ENCODE assay signal across 19 cellular contexts in the genomic region with DNA sequence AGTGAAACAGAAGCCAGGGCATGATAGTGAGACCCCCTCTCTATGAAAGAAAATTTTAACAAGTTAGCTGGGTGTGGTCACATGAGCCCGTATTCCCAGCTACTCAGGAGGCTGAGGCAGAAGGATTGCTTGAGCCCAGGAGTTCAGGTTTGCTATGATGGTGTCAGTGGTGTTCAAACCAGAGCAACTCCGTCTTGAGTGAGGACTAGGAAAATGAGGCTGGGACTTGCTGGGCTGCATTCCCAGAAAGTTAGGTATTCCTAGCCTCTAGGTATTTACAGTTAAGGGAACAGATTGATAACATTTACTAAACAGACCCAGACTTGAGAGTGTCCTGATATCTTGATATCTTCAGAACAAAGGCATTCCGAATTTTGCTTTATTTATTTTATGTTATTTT. TPM values are rescaled to one million over a fixed set of nuclear protein-coding genes. Genes with fewer than 3 reads are reported as not detected.
DNase-seq lines count a peak whose midpoint lies in the region; ATAC-seq, FAIRE-seq and TF ChIP-seq lines count a peak whose summit lies in the region.
"Had no signal": no experiment of that assay in that cellular context is flagged by ENCODE, and none has a peak within 500 bp of the region (broad histone marks: within the 10 kb centered on the region; RNA-seq: fewer than 3 reads in every experiment).

No MANE protein-coding gene starts in this region.

- no peak overlapping the region for H3K4me2 ChIP-seq in PC-3 (ENCODE audit: low read length)
- peak overlapping the region; percentile 49 for H3K4me2 ChIP-seq in keratinocyte (ENCODE audit: control insufficient read depth, extremely low read depth, insufficient read depth, low read depth, low read length)

- BruUV-seq in PC-3 (replicated peaks; lab: Mats Ljungman, UMichigan) (no TSS peak), MCF 10A (replicated peaks; lab: Mats Ljungman, UMichigan) (no TSS peak)

- no peak overlapping the region for H3K4me3 Mint-ChIP-seq in stimulated activated memory B cell treated with anti-CD40 and anti-IgM and Interleukin-4, amounts not matched to agents 10 μg/mL and 1 μg/mL and 100 μg/mL, for 72 hours
- no peak overlapping the region for H3K4me3 Mint-ChIP-seq in MCF 10A (ENCODE audit: unreplicated experiment)
- H3K4me3 Mint-ChIP-seq: CD4-positive, CD25-positive, alpha-beta regulatory T cell had no signal

- H3K27ac ChIP-seq in PC-3 (ENCODE audit: low read length), result no peak overlapping the region
- no peak overlapping the region for H3K27ac ChIP-seq in keratinocyte (ENCODE audit: control insufficient read depth, insufficient read depth, low read length)
- H3K27ac ChIP-seq: HL-60 had no signal

- no peaks in the 10 kb centered on the region for H3K9me3 Mint-ChIP-seq in stimulated activated memory B cell treated with anti-CD40 and anti-IgM and Interleukin-4, amounts not matched to agents 10 μg/mL and 1 μg/mL and 100 μg/mL, for 72 hours
- H3K9me3 Mint-ChIP-seq in MCF 10A (ENCODE audit: unreplicated experiment), result no peaks in the 10 kb centered on the region

- TF ChIP-seq CTCF in PC-3 (conservative IDR thresholded peaks at IDR 0.05; ENCODE audit: low read depth, low read length) (no peak), keratinocyte (optimal IDR thresholded peaks at IDR 0.05 in 1 of 3, IDR thresholded peaks at IDR 0.05 in 1 of 3, conservative IDR thresholded peaks at IDR 0.05 in 1 of 3; ENCODE audit: extremely low read depth in 1 of 3, insufficient read depth in 2 of 3, low read length in 3 of 3) (no peak), MCF 10A (IDR thresholded peaks at IDR 0.05; ENCODE audit: unreplicated experiment) (no peak)

- no peaks in the 10 kb centered on the region for H3F3A ChIP-seq in PC-3 (ENCODE audit: low read length, unreplicated experiment)

- no peaks in the 10 kb centered on the region for H3K27me3 ChIP-seq in PC-3 (ENCODE audit: low read length)
- no peaks in the 10 kb centered on the region for H3K27me3 ChIP-seq in keratinocyte (ENCODE audit: control insufficient read depth, extremely low read depth, insufficient read depth, low read length)

- H2AFZ ChIP-seq in PC-3 (ENCODE audit: low read length), result no peak overlapping the region
- peak overlapping the region; percentile 49 for H2AFZ ChIP-seq in keratinocyte (ENCODE audit: control insufficient read depth, low read length)

- intact Hi-C loops in PC-3 (cut with micrococcal nuclease) (no loop called here), MCF 10A (cut with micrococcal nuclease) (no loop called here)

- no peaks in the 10 kb centered on the region for H4K20me1 ChIP-seq in PC-3 (ENCODE audit: low read length)
- H4K20me1 ChIP-seq in keratinocyte (ENCODE audit: control insufficient read depth, extremely low read depth, insufficient read depth, low read length), result no peaks in the 10 kb centered on the region

- H3K9me3 ChIP-seq in PC-3 (ENCODE audit: low read length) (no peaks in the 10 kb centered on the region), keratinocyte (ENCODE audit: control insufficient read depth, low read depth, low read length) (no peaks in the 10 kb centered on the region)

- H3K9me2 ChIP-seq in PC-3 (replicated peaks; ENCODE audit: low read length), result no peaks in the 10 kb centered on the region

- POLR2A ChIA-PET in PC-3 (lab: Charles Lee; ENCODE audit: unreplicated experiment), result no interaction called here
- POLR2A ChIA-PET in MCF 10A (lab: Yijun Ruan, JAX), result no interaction called here

- no peaks in the 10 kb centered on the region for H3K9me1 ChIP-seq in keratinocyte (ENCODE audit: control insufficient read depth, extremely low read depth, insufficient read depth, low read length)

- CTCF ChIA-PET in PC-3 (lab: Charles Lee) (no interaction called here), MCF 10A (lab: Yijun Ruan, JAX) (interaction anchor here (1.1 kb wide), 1 partner anchor 27 kb away, joined by 3 read pairs; no protein-coding TSS in a partner anchor)

- no peaks in the 10 kb centered on the region for H3K36me3 Mint-ChIP-seq in stimulated activated memory B cell treated with anti-CD40 and anti-IgM and Interleukin-4, amounts not matched to agents 10 μg/mL and 1 μg/mL and 100 μg/mL, for 72 hours
- H3K36me3 Mint-ChIP-seq in MCF 10A (ENCODE audit: insufficient read depth, unreplicated experiment), result no peaks in the 10 kb centered on the region
- H3K36me3 Mint-ChIP-seq: CD4-positive, CD25-positive, alpha-beta regulatory T cell had no signal

- peak overlapping the region; percentile 28 for H3K27ac Mint-ChIP-seq in stimulated activated memory B cell treated with anti-CD40 and anti-IgM and Interleukin-4, amounts not matched to agents 10 μg/mL and 1 μg/mL and 100 μg/mL, for 72 hours
- H3K27ac Mint-ChIP-seq in MCF 10A (ENCODE audit: low read depth, unreplicated experiment), result no peak overlapping the region
- H3K27ac Mint-ChIP-seq: CD4-positive, CD25-positive, alpha-beta regulatory T cell had no signal

- no peaks in the 10 kb centered on the region for H3K79me2 ChIP-seq in PC-3 (ENCODE audit: low read length)
- no peaks in the 10 kb centered on the region for H3K79me2 ChIP-seq in keratinocyte (ENCODE audit: control insufficient read depth, insufficient read depth, low read length)

- H3K4me1 ChIP-seq in PC-3 (ENCODE audit: insufficient read depth, low read length), result peaks cover 6% of the 10 kb centered on the region; the same call in 1 of the 2 replicates
- peaks cover 6% of the 10 kb centered on the region for H3K4me1 ChIP-seq in keratinocyte (ENCODE audit: control insufficient read depth, extremely low read depth, insufficient read depth, low read length)

- H3K4me1 Mint-ChIP-seq in stimulated activated memory B cell treated with anti-CD40 and anti-IgM and Interleukin-4, amounts not matched to agents 10 μg/mL and 1 μg/mL and 100 μg/mL, for 72 hours, result peaks cover 29% of the 10 kb centered on the region
- peaks cover 5% of the 10 kb centered on the region for H3K4me1 Mint-ChIP-seq in MCF 10A (ENCODE audit: insufficient read depth, unreplicated experiment)
- H3K4me1 Mint-ChIP-seq: CD4-positive, CD25-positive, alpha-beta regulatory T cell had no signal

- no peak for FAIRE-seq in keratinocyte (lab: Jason Lieb, UNC)
- FAIRE-seq: HTR-8/SVneo had no signal

- H3K9ac ChIP-seq in PC-3 (ENCODE audit: low read length) (no peak overlapping the region), keratinocyte (ENCODE audit: control insufficient read depth, extremely low read depth, insufficient read depth, low read length) (no peak overlapping the region)

- H3K27me3 Mint-ChIP-seq in stimulated activated memory B cell treated with anti-CD40 and anti-IgM and Interleukin-4, amounts not matched to agents 10 μg/mL and 1 μg/mL and 100 μg/mL, for 72 hours, result no peaks in the 10 kb centered on the region
- no peaks in the 10 kb centered on the region for H3K27me3 Mint-ChIP-seq in MCF 10A (ENCODE audit: insufficient read depth, unreplicated experiment)

- DNase-seq in ELF-1 (ENCODE audit: low read depth, low spot score) (peak; percentile 88), PC-3 (peak; percentile 26), keratinocyte (ENCODE audit: low read depth, low spot score) (no peak), ureter (ENCODE audit: low spot score) (no peak), NCI-H69 (lab: John Stamatoyannopoulos, UW) (no peak), MCF 10A (ENCODE audit: unreplicated experiment) (no peak)
- DNase-seq: ACHN; AML-193; CD4-positive, CD25-positive, alpha-beta regulatory T cell; DMS53; KG1; NCI-H1048; NCI-H1436 treated with DMSO at 0.1 percent for 48 hours; NCI-H2081; NCI-H82 had no signal

- dilution Hi-C loops in keratinocyte (cut with MboI; ENCODE audit: extremely low pct_ligation_motif_present, low sequenced_read_pairs), result no loop called here

- ATAC-seq in PC-3, result no peak
- no peak for ATAC-seq in stimulated activated memory B cell treated with anti-CD40 and anti-IgM and Interleukin-4, amounts not matched to agents 10 μg/mL and 1 μg/mL and 100 μg/mL, for 72 hours
- ATAC-seq: HCT116 had no signal

- H3K4me3 ChIP-seq in PC-3 (ENCODE audit: low read length) (no peak overlapping the region), keratinocyte (ENCODE audit: control insufficient read depth in 2 of 3, extremely low read depth in 1 of 3, insufficient read depth in 2 of 3, low read depth in 1 of 3, low read length in 3 of 3) (no peak overlapping the region)

- no peaks in the 10 kb centered on the region for H3K36me3 ChIP-seq in PC-3 (ENCODE audit: low read depth, low read length)
- no peaks in the 10 kb centered on the region for H3K36me3 ChIP-seq in keratinocyte (ENCODE audit: control insufficient read depth in 2 of 2, extremely low read depth in 1 of 2, insufficient read depth in 2 of 2, low read length in 2 of 2)

RNA-seq across cellular contexts. Expression of gene NOCT, which starts 37.0 kb away (rescaled TPM):
- 25.8 and 32.7 TPM in 2 replicates for total RNA-seq in PC-3 (2014; rRNA removed)
- polyA plus RNA-seq in keratinocyte, result 12.6 to 25.9 TPM (median 14.0 TPM) in 3 replicates
- polyA plus RNA-seq in keratinocyte (2011; ENCODE audit: low read depth), result 7.3 TPM
- 12.0 and 18.6 TPM in 2 replicates for polyA plus RNA-seq in keratinocyte (2011; cell fraction: cytosol; rRNA removed)
- 34.7 and 42.0 TPM in 2 replicates for polyA plus RNA-seq in keratinocyte (2011; cell fraction: nucleus; rRNA removed)
- 23.3 and 40.5 TPM in 2 replicates for polyA plus RNA-seq in keratinocyte (2012; ENCODE audit: low replicate concordance)
- polyA minus RNA-seq in keratinocyte, result 47.5 to 94.3 TPM (median 49.5 TPM) in 3 replicates
- polyA minus RNA-seq in keratinocyte (2011; cell fraction: cytosol; rRNA and poly(A)+ RNA removed), result 51.2 TPM
- 68.3 and 112 TPM in 2 replicates for polyA minus RNA-seq in keratinocyte (2011; cell fraction: nucleus; rRNA and poly(A)+ RNA removed)
- total RNA-seq in ureter, result 4.8 TPM
- 16.5 and 25.5 TPM in 2 replicates for total RNA-seq in MCF 10A (2022)

Comparison
In these comparisons a context has a peak if more than half of its experiments do, and no peak if none do; other contexts are left out.
1. DNase-seq: peak in ELF-1 (single experiment) and PC-3 (single experiment); none in keratinocyte (single experiment), ureter (single experiment), NCI-H69 (single experiment) and MCF 10A (single experiment).